ENCODE assay signal across 10 cellular contexts in genomic region chr1:26702680-26703038, GRCh38. TPM values are rescaled to one million over a fixed set of nuclear protein-coding genes. Genes with fewer than 3 reads are reported as not detected.
DNase-seq lines count a peak whose midpoint lies in the region; ATAC-seq, FAIRE-seq and TF ChIP-seq lines count a peak whose summit lies in the region.
"Had no signal": no experiment of that assay in that cellular context is flagged by ENCODE, and none has a peak within 500 bp of the region (broad histone marks: within the 10 kb centered on the region; RNA-seq: fewer than 3 reads in every experiment).

No MANE protein-coding gene starts in this region.

- H3K9me1 ChIP-seq in K562 (ENCODE audit: control insufficient read depth, insufficient read depth, low read length), result peaks cover 15% of the 10 kb centered on the region

- no peak for TF ChIP-seq RAD21 in K562 (CRISPR knock-in tag; conservative IDR thresholded peaks at IDR 0.05 in 1 of 2, IDR thresholded peaks at IDR 0.05 in 1 of 2)

- H3K4me2 ChIP-seq in K562 (ENCODE audit: insufficient read depth, low read length), result no peak overlapping the region

- no peak for FAIRE-seq in K562 (lab: Jason Lieb, UNC)
- FAIRE-seq: endothelial cell of umbilical vein had no signal

- TF ChIP-seq POLR2A in NB4 (IDR thresholded peaks at IDR 0.05; ENCODE audit: extremely low read depth, insufficient read length), result no peak
- no peak for TF ChIP-seq POLR2A in K562 (conservative IDR thresholded peaks at IDR 0.05)

- TF ChIP-seq CTCF in GM12865 (IDR thresholded peaks at IDR 0.05; ENCODE audit: insufficient read depth, low read depth, low read length, missing control alignments) (no peak), NB4 (IDR thresholded peaks at IDR 0.05; ENCODE audit: low read depth, low read length) (no peak), K562 (IDR thresholded peaks at IDR 0.05 in 2 of 3, conservative IDR thresholded peaks at IDR 0.05 in 1 of 3; ENCODE audit: insufficient read depth in 2 of 3, low read depth in 1 of 3, low read length in 3 of 3) (no peak), colonic mucosa (IDR thresholded peaks at IDR 0.05) (no peak)

- ATAC-seq in K562, result no peak
- ATAC-seq in HG03469 (IDR thresholded peaks at IDR 0.05; ENCODE audit: unreplicated experiment), result no peak
- ATAC-seq in HG02973 (IDR thresholded peaks at IDR 0.05; ENCODE audit: unreplicated experiment), result no peak

- H3K9me3 ChIP-seq in K562 (replicated peaks; ENCODE audit: control insufficient read depth, insufficient read depth, low read depth, low read length) (no peaks in the 10 kb centered on the region), colonic mucosa (no peaks in the 10 kb centered on the region)
- H3K9me3 ChIP-seq: sigmoid colon had no signal

- BruUV-seq in K562 (replicated peaks; lab: Mats Ljungman, UMichigan), result no TSS peak

- H3K27me3 ChIP-seq in K562 (ENCODE audit: control insufficient read depth in 2 of 2, insufficient read depth in 2 of 2, low read length in 2 of 2) (no peaks in the 10 kb centered on the region), colonic mucosa (no peaks in the 10 kb centered on the region)
- H3K27me3 ChIP-seq: sigmoid colon had no signal

- no peak for TF ChIP-seq EP300 in K562 (IDR thresholded peaks at IDR 0.05; ENCODE audit: low read length)

- peak overlapping the region; percentile 88 for H3K4me3 ChIP-seq in GM12865 (ENCODE audit: low read depth, low read length)
- peak overlapping the region; percentile 23 for H3K4me3 ChIP-seq in NB4 (ENCODE audit: low read depth, low read length)
- H3K4me3 ChIP-seq in K562, result no peak overlapping the region
- no peak overlapping the region for H3K4me3 ChIP-seq in colonic mucosa
- H3K4me3 ChIP-seq: sigmoid colon had no signal

- peaks cover 85% of the 10 kb centered on the region for H4K20me1 ChIP-seq in K562 (replicated peaks; ENCODE audit: control insufficient read depth, insufficient read depth, low read length)

- in situ Hi-C loops in K562 (cut with MboI), result no loop called here

- H3K4me1 ChIP-seq in K562 (replicated peaks in 1 of 2; ENCODE audit: control insufficient read depth in 2 of 2, insufficient read depth in 2 of 2, low read length in 2 of 2), result peaks cover 22 to 71% of the 10 kb centered on the region in 2 experiments
- H3K4me1 ChIP-seq in colonic mucosa, result peaks cover 53% of the 10 kb centered on the region

- 73% methylated on average over 1 of the region's 1 CpG for WGBS in K562 (ENCODE audit: insufficient coverage, low coverage, missing lambda C conversion rate)

- H3K36me3 ChIP-seq in K562 (ENCODE audit: control insufficient read depth, insufficient read depth, low read length) (peaks cover 87% of the 10 kb centered on the region), colonic mucosa (no peaks in the 10 kb centered on the region)
- H3K36me3 ChIP-seq: sigmoid colon had no signal

- intact Hi-C loops in K562 (cut with micrococcal nuclease), result no loop called here
- intact Hi-C loops in colonic mucosa (cut with DNase I), result no loop called here

- H3K79me2 ChIP-seq in K562 (ENCODE audit: control insufficient read depth, insufficient read depth, low read length), result peaks cover 100% of the 10 kb centered on the region

- H3K9ac ChIP-seq in K562 (ENCODE audit: insufficient read depth in 1 of 2, low read depth in 2 of 2, low read length in 2 of 2), result no peak overlapping the region
- no peak overlapping the region for H3K9ac ChIP-seq in colonic mucosa (ENCODE audit: low read depth in 2 of 2, low read length in 2 of 2)

- H2AFZ ChIP-seq in K562 (ENCODE audit: low read depth, low read length), result no peak overlapping the region

- CTCF ChIA-PET in K562 (lab: Yijun Ruan, JAX; ENCODE audit: low intra/inter-chr PET ratio), result no interaction called here

- no peak overlapping the region for H3K27ac ChIP-seq in K562 (ENCODE audit: extremely low read depth, low read depth, low read length)
- no peak overlapping the region for H3K27ac ChIP-seq in colonic mucosa

- POLR2A ChIA-PET in K562 (lab: Yijun Ruan, JAX), result interaction anchor here (1.0 to 23.7 kb wide), 11 partner anchors 10 to 103 kb away, joined by 4 to 301 read pairs (median 102); partner anchors contain the start of gene PIGV

- DNase-seq in GM12865 (ENCODE audit: low read depth) (peak; percentile 63), NB4 (ENCODE audit: low read depth) (no peak), K562 (ENCODE audit: extremely low read depth in 1 of 4, low spot score in 3 of 4) (no peak), colonic mucosa (no peak)
- peak; percentile 37 to 52 for DNase-seq in stimulated activated CD4-positive, alpha-beta T cell treated with anti-CD3 and anti-CD28 coated beads, Interleukin-2, amount 100 ng/mL, for 24 hours
- DNase-seq: Right ventricle myocardium superior, sigmoid colon had no signal

TF ChIP-seq in K562, 482 proteins besides CTCF, POLR2A, EP300 and RAD21:
- peak; percentile 41; the same call in 1 of the 2 replicates for TF ChIP-seq RBFOX2 (IDR thresholded peaks at IDR 0.05; ENCODE audit: low read depth, low read length)
- TF ChIP-seq EZH2 (IDR thresholded peaks at IDR 0.05; ENCODE audit: borderline replicate concordance, low read depth, low read length), result no peak
- TF ChIP-seq KAT2B (IDR thresholded peaks at IDR 0.05; ENCODE audit: low read depth, low read length), result no peak
- 0 out of 2 replicates have a peak, but pooled peaks have one; percentile 13 for TF ChIP-seq HLTF (IDR thresholded peaks at IDR 0.05)
- no peak for TF ChIP-seq MAX (CRISPR knock-in tag; IDR thresholded peaks at IDR 0.05)
- no peak for TF ChIP-seq ZNF239 (CRISPR knock-in tag; IDR thresholded peaks at IDR 0.05)
- TF ChIP-seq ZNF263 (CRISPR knock-in tag; IDR thresholded peaks at IDR 0.05; ENCODE audit: borderline replicate concordance), result no peak

RNA-seq across cellular contexts. Expression of gene ARID1A, which starts 6.8 kb away (rescaled TPM):
- total RNA-seq in K562 (2011; cell fraction: chromatin; rRNA removed; ENCODE audit: low replicate concordance), result 233 and 329 TPM in 2 replicates
- total RNA-seq in K562 (2011; cell fraction: nucleolus; rRNA removed), result 114 and 132 TPM in 2 replicates
- 181 and 229 TPM in 2 replicates for total RNA-seq in K562 (2011; cell fraction: nucleoplasm; rRNA removed)
- total RNA-seq in K562 (2014; rRNA removed), result 22.1 and 28.9 TPM in 2 replicates
- total RNA-seq in K562 (2014; rRNA removed; fragmentation: Illumina TruSeq; extraction: Trizol), result 23.9 and 24.6 TPM in 2 replicates
- 22.5 and 25.3 TPM in 2 replicates for total RNA-seq in K562 (2015; rRNA removed; fragmentation: Illumina TruSeq; extraction: Trizol)
- total RNA-seq in K562 (2021), result 74.6 and 88.3 TPM in 2 replicates
- 12.9 and 27.1 TPM in 2 replicates for polyA plus RNA-seq in K562 (2011; rRNA removed)
- 20.1 and 23.5 TPM in 2 replicates for polyA plus RNA-seq in K562 (2011; cell fraction: cytosol; rRNA removed)
- polyA plus RNA-seq in K562 (2011; cell fraction: nucleus; rRNA removed), result 59.8 and 83.5 TPM in 2 replicates
- polyA plus RNA-seq in K562 (2012), result 54.3 and 62.2 TPM in 2 replicates
- 70.1 and 79.0 TPM in 2 replicates for polyA plus RNA-seq in K562 (2014; fragmentation: Illumina TruSeq; extraction: Trizol)
- 10 to 100 TPM in 1 of 2 experiments, 1 to 10 TPM in 1; 8.3 to 20.2 TPM for polyA plus RNA-seq in K562 (2014; fragmentation: Nextera tagmentation; extraction: Ambion mirVana)
- 38.6 and 38.7 TPM in 2 replicates for polyA plus RNA-seq in K562 (2014; rRNA removed)
- 35.4 and 49.8 TPM in 2 replicates for polyA minus RNA-seq in K562 (2011; rRNA and poly(A)+ RNA removed)
- 61.6 and 92.0 TPM in 2 replicates for polyA minus RNA-seq in K562 (2011; cell fraction: cytosol; rRNA and poly(A)+ RNA removed)
- polyA minus RNA-seq in K562 (2011; cell fraction: nucleus; rRNA and poly(A)+ RNA removed), result 27.9 and 38.8 TPM in 2 replicates
- 10 to 100 TPM; 49.6 to 76.2 TPM for total RNA-seq in colonic mucosa

Comparison
In these comparisons a context has a peak if more than half of its experiments do, and no peak if none do; other contexts are left out.
1. DNase-seq: peak in GM12865 (single experiment) and stimulated activated CD4-positive, alpha-beta T cell treated with anti-CD3 and anti-CD28 coated beads, Interleukin-2, amount 100 ng/mL, for 24 hours (2 of 2); none in NB4 (single experiment), K562 (0 of 4) and colonic mucosa (single experiment).
2. H3K4me3 ChIP-seq: peak in GM12865 (single experiment) and NB4 (single experiment); none in K562 (single experiment) and colonic mucosa (single experiment).